10 cellular contexts compared by ENCODE assay signal in the genomic region with DNA sequence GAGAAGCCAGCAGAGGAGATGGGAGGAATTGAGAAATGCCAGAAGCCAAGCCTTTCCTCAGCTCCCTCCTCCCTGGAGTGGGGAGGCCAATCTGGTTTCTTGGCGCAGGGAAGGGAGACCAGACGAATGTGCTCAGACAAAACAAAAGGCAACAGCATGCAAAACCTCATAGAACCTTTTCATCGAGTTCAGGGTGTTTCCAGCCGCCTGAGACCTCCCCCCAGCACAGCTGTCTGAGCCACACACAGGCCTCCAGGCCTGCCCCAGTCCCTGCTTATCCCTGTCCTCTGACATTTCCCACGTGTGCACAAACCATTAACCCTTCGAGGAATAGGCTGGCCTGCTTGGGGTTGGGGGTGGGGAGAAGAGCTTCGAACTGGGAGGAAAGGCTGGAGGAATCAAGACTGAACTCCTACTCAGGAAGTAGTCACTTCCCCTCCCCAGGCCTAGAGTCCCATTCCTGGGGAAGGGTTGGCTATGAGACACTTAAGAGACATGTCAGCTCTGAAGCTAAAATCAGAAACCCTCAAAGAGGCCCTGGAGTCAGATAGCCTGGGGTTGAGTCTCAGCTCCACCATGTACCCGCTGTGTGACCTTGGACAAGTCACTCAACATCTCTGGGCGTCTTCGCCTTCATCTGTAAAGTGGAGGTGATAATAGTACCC. TPM values are rescaled to one million over a fixed set of nuclear protein-coding genes. Genes with fewer than 3 reads are reported as not detected.
A peak's percentile ranks its signal among the peaks of the same experiment; 100 is the strongest.
DNase-seq lines count a peak whose midpoint lies in the region; ATAC-seq and TF ChIP-seq lines count a peak whose summit lies in the region.
"Had no signal": no experiment of that assay in that cellular context is flagged by ENCODE, and none has a peak within 500 bp of the region (broad histone marks: within the 10 kb centered on the region; RNA-seq: fewer than 3 reads in every experiment).

No MANE protein-coding gene starts in this region.

- no peak for TF ChIP-seq CTCF in H9 (conservative IDR thresholded peaks at IDR 0.05)
- TF ChIP-seq CTCF in mammary epithelial cell (conservative IDR thresholded peaks at IDR 0.05 in 1 of 2, IDR thresholded peaks at IDR 0.05 in 1 of 2; ENCODE audit: extremely low read depth in 1 of 2, insufficient read depth in 1 of 2, low read depth in 1 of 2, low read length in 2 of 2), result no peak
- TF ChIP-seq CTCF in suprapubic skin (IDR thresholded peaks at IDR 0.05), result no peak

- no peak overlapping the region for H4K8ac ChIP-seq in H9 (replicated peaks; ENCODE audit: insufficient read length, low read depth, low read length)

- in situ Hi-C loops in mammary epithelial cell (cut with MboI; ENCODE audit: low sequenced_read_pairs in 2 of 2), result no loop called here

- H3K9me3 Mint-ChIP-seq in H9, result peaks cover 0 to 17% of the 10 kb centered on the region in 2 experiments; a peak in 3 of 5 replicates

- dilution Hi-C loops in mammary epithelial cell (cut with HindIII; ENCODE audit: low sequenced_read_pairs), result no loop called here

- no CpG with 5 or more reads among the region's 10 CpGs for WGBS in H9 (ENCODE audit: extremely low coverage, insufficient read length, low lambda C conversion rate)
- WGBS in mammary epithelial cell (ENCODE audit: low coverage, missing lambda C conversion rate), result 14% methylated on average over 9 of the region's 10 CpGs
- WGBS in suprapubic skin, result 52% methylated on average over 10 of the region's 10 CpGs

- H3K4me2 ChIP-seq in H9 (ENCODE audit: insufficient read depth, insufficient read length, low read length) (no peak overlapping the region), mammary epithelial cell (ENCODE audit: insufficient read depth, low read depth, low read length) (peak overlapping the region; percentile 94)

- H3K36me3 Mint-ChIP-seq in H9 (ENCODE audit: insufficient read depth in 1 of 3, low read depth in 3 of 3), result no peaks in the 10 kb centered on the region; a peak in 1 of 7 replicates

- no peak overlapping the region for H2BK15ac ChIP-seq in H9 (ENCODE audit: low read depth, low read length)

- intact Hi-C loops in mammary epithelial cell (cut with micrococcal nuclease) (no loop called here), head of caudate nucleus (cut with DNase I) (no loop called here)

- no peak overlapping the region for H3K18ac ChIP-seq in H9 (ENCODE audit: insufficient read length, low read depth, low read length)

- H3K27ac ChIP-seq in H9 (ENCODE audit: insufficient read length, low read depth, low read length), result no peak overlapping the region
- peak overlapping the region; percentile 82 for H3K27ac ChIP-seq in mammary epithelial cell (ENCODE audit: insufficient read depth, low read depth, low read length)
- peak overlapping the region; percentile 34 for H3K27ac ChIP-seq in suprapubic skin

- H3K36me3 ChIP-seq in mammary epithelial cell (ENCODE audit: insufficient read depth, low read length) (peaks cover 3% of the 10 kb centered on the region), suprapubic skin (peaks cover 28% of the 10 kb centered on the region)

- peaks cover 3% of the 10 kb centered on the region for H3K23me2 ChIP-seq in H9 (ENCODE audit: insufficient read length, low read depth, low read length, poor library complexity, severe bottlenecking)

- BruUV-seq in mammary epithelial cell (replicated peaks; lab: Mats Ljungman, UMichigan), result no TSS peak

- H3K9ac ChIP-seq in H9 (ENCODE audit: extremely low read depth, insufficient read length, low read length), result no peak overlapping the region
- peak overlapping the region; percentile 53 for H3K9ac ChIP-seq in mammary epithelial cell (ENCODE audit: insufficient read depth, low read length)

- H3K4me3 ChIP-seq in mammary epithelial cell (replicated peaks in 1 of 3; ENCODE audit: insufficient read depth in 1 of 3, low read depth in 2 of 3, low read length in 3 of 3) (peak overlapping the region in 2 of 3 experiments; percentile 2 to 10), suprapubic skin (no peak overlapping the region)

- TF ChIP-seq POLR2A in suprapubic skin (IDR thresholded peaks at IDR 0.05), result no peak

- CTCF ChIA-PET in mammary epithelial cell (lab: Charles Lee; ENCODE audit: low non-redundant PET), result no interaction called here

- H3K79me2 ChIP-seq in H9 (ENCODE audit: insufficient read depth, low read length) (no peaks in the 10 kb centered on the region), mammary epithelial cell (ENCODE audit: insufficient read depth, low read length) (peaks cover 92% of the 10 kb centered on the region)

- no peak for TF ChIP-seq EP300 in suprapubic skin (IDR thresholded peaks at IDR 0.05)

- no peaks in the 10 kb centered on the region for H4K20me1 ChIP-seq in H9 (ENCODE audit: control insufficient read depth, insufficient read depth, insufficient read length)
- H4K20me1 ChIP-seq in mammary epithelial cell (ENCODE audit: insufficient read depth, low read length), result no peaks in the 10 kb centered on the region

- H3K79me1 ChIP-seq in H9 (ENCODE audit: insufficient read depth, low read depth, low read length, poor library complexity, severe bottlenecking), result no peaks in the 10 kb centered on the region

- H3T11ph ChIP-seq in H9 (ENCODE audit: low read length), result no peak overlapping the region

- H3K14ac ChIP-seq in H9 (ENCODE audit: insufficient read depth, low read length), result no peak overlapping the region

- H3K27me3 ChIP-seq in H9 (ENCODE audit: insufficient read depth, low read length) (peaks cover 90% of the 10 kb centered on the region), mammary epithelial cell (ENCODE audit: insufficient read depth, low read length) (no peaks in the 10 kb centered on the region), suprapubic skin (no peaks in the 10 kb centered on the region)

- no peak overlapping the region for H4K5ac ChIP-seq in H9 (ENCODE audit: insufficient read length, low read depth, low read length)

- no peak overlapping the region for H2BK12ac ChIP-seq in H9 (ENCODE audit: insufficient read length, low read depth, low read length)

- no peak overlapping the region for H4K91ac ChIP-seq in H9 (ENCODE audit: insufficient read length, low read depth, low read length)

- no peak overlapping the region for H3K23ac ChIP-seq in H9 (ENCODE audit: insufficient read length, low read depth, low read length)

- H3K4me3 Mint-ChIP-seq in H9, result peak overlapping the region in 1 of 2 experiments; percentile 34; a peak in 2 of 5 replicates

- H3K27ac Mint-ChIP-seq in H9, result no peak overlapping the region

- no peak overlapping the region for H2BK5ac ChIP-seq in H9 (ENCODE audit: insufficient read length, low read length)

- no peak overlapping the region for H3K4ac ChIP-seq in H9 (ENCODE audit: low read depth, low read length)

- peaks cover 100% of the 10 kb centered on the region for H3K27me3 Mint-ChIP-seq in H9 (ENCODE audit: low read depth)

- H2BK20ac ChIP-seq in H9 (ENCODE audit: low read depth, low read length, poor library complexity, severe bottlenecking), result no peak overlapping the region

- no peak overlapping the region for H3K56ac ChIP-seq in H9 (ENCODE audit: insufficient read length, low read depth, low read length)

- H2AK5ac ChIP-seq in H9 (ENCODE audit: insufficient read length, low read length), result no peak overlapping the region

- H3K4me1 ChIP-seq in H9 (ENCODE audit: insufficient read depth, low read length) (peaks cover 15% of the 10 kb centered on the region), mammary epithelial cell (ENCODE audit: insufficient read depth, low read length) (peaks cover 86% of the 10 kb centered on the region), suprapubic skin (peaks cover 31% of the 10 kb centered on the region)

- no peak for ATAC-seq in HG03139 (IDR thresholded peaks at IDR 0.05; ENCODE audit: unreplicated experiment)

- peaks cover 22 to 63% of the 10 kb centered on the region in 2 experiments for H3K4me1 Mint-ChIP-seq in H9

- no peak overlapping the region for H2BK120ac ChIP-seq in H9 (ENCODE audit: low read depth, low read length, poor library complexity, severe bottlenecking)

- DNase-seq in H9 (peak; percentile 75), mammary epithelial cell (peak; percentile 77), iris pigment epithelial cell (ENCODE audit: low read depth) (peak; percentile 86), suprapubic skin (ENCODE audit: low spot score in 2 of 2) (no peak), NCI-H1436 treated with DMSO at 0.1 percent for 48 hours (lab: John Stamatoyannopoulos, UW) (no peak), head of caudate nucleus (no peak)
- DNase-seq: central memory CD4-positive, alpha-beta T cell; hypothalamus; occipital lobe had no signal

- H3K9me3 ChIP-seq in H9 (ENCODE audit: control insufficient read depth, low read depth, low read length) (no peaks in the 10 kb centered on the region), mammary epithelial cell (replicated peaks; ENCODE audit: insufficient read depth, low read length) (no peaks in the 10 kb centered on the region), suprapubic skin (no peaks in the 10 kb centered on the region)

- H2AFZ ChIP-seq in H9 (ENCODE audit: low read length) (no peak overlapping the region), mammary epithelial cell (ENCODE audit: low read depth, low read length) (no peak overlapping the region)

RNA-seq across cellular contexts. Expression of a gene that starts 10.7 kb away (rescaled TPM):
- total RNA-seq in H9 (2021), result 0.04 and 0.07 TPM in 2 replicates
- 10 to 100 TPM; 30.7 to 33.8 TPM for total RNA-seq in mammary epithelial cell
- polyA plus RNA-seq in mammary epithelial cell, result 13.3 TPM
- 24.5 TPM for polyA minus RNA-seq in mammary epithelial cell
- total RNA-seq in suprapubic skin, result 10 to 100 TPM; 23.4 to 35.6 (median 28.7) TPM

Comparison
In these comparisons a context has a peak if more than half of its experiments do, and no peak if none do; other contexts are left out.
1. DNase-seq: peak in H9 (single experiment), mammary epithelial cell (single experiment) and iris pigment epithelial cell (single experiment); none in suprapubic skin (0 of 2), NCI-H1436 treated with DMSO at 0.1 percent for 48 hours (single experiment) and head of caudate nucleus (0 of 42).
2. RNA of a gene that starts 10.7 kb away (total RNA-seq): 30.7 to 33.8 TPM in mammary epithelial cell and 23.4 to 35.6 TPM in suprapubic skin; 0.04 to 0.07 TPM in H9; every median in the first group is over 10 times any median in the second.